9 cellular contexts compared by ENCODE assay signal in the genomic region with DNA sequence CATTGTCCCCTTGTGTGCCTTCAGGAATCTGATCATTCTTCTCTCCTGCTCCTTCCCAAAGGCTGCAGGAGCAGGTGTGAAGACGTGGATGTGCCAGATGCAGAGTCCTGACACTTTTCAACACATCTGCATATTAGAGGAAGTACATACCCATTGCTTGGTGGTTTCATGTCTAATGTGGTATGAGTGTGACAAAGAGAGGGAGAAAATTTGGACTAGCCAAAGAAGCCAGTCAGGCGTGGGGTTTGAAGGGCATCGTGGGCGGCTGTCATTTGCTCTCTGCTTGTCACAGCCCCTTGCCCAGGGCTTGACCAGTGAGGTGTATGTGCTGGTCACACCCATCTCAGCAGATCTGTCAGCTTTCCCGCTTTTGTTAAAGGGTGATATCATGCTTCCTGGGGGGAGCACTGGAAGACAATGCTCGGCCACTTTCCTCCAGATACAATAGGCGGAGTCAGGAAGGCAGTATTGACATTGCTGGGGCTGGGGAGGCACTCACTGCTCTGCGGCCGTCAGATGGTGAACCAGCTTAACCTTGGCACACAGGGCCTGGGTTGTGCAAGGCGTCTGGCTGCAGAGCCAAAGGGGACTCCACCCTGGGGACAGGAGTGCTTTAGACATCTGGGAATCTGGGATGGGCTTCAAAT. TPM values are rescaled to one million over a fixed set of nuclear protein-coding genes. Genes with fewer than 3 reads are reported as not detected.
DNase-seq lines count a peak whose midpoint lies in the region; TF ChIP-seq lines count a peak whose summit lies in the region.
"Had no signal": no experiment of that assay in that cellular context is flagged by ENCODE, and none has a peak within 500 bp of the region (broad histone marks: within the 10 kb centered on the region; RNA-seq: fewer than 3 reads in every experiment).

No MANE protein-coding gene starts in this region.

- peak overlapping the region in 1 of 2 donors; percentile 51 for H3K9ac ChIP-seq in colonic mucosa (ENCODE audit: low read depth in 2 of 2, low read length in 2 of 2)
- H3K9ac ChIP-seq in liver (ENCODE audit: low read depth in 1 of 2, low read length in 2 of 2) = no peak overlapping the region

- H3K36me3 ChIP-seq in colonic mucosa (no peaks in the 10 kb centered on the region), liver (ENCODE audit: control insufficient read depth in 4 of 4, insufficient read depth in 3 of 4, low read depth in 1 of 4, low read length in 3 of 4) (no peaks in the 10 kb centered on the region), uterus (no peaks in the 10 kb centered on the region), tibial nerve (no peaks in the 10 kb centered on the region)

- H3K27ac ChIP-seq in colonic mucosa (no peak overlapping the region), liver (ENCODE audit: low read depth in 1 of 2, low read length in 2 of 2) (peak overlapping the region in 1 of 2 donors; percentile 50), uterus (peak overlapping the region; percentile 43 to 46), tibial nerve (peak overlapping the region in 1 of 4 donors; percentile 56)

- DNase-seq in NCI-H345 (lab: John Stamatoyannopoulos, UW) (peak; percentile 65), NCI-H345 treated with DMSO at 0.1 percent for 48 hours (lab: John Stamatoyannopoulos, UW; ENCODE audit: unreplicated experiment) (no peak), colonic mucosa (peak; percentile 81), uterus (peak in 1 of 2 donors; percentile 70), NCI-H1930 (lab: John Stamatoyannopoulos, UW) (no peak), tibial nerve (ENCODE audit: low spot score in 2 of 2) (no peak), activated gamma-delta T cell treated with Interleukin-2 at 50 U/mL for 16 hours (no peak)
- DNase-seq: naive thymus-derived CD8-positive, alpha-beta T cell had no signal

- H3K4me1 ChIP-seq in colonic mucosa (no peaks in the 10 kb centered on the region), liver (ENCODE audit: control insufficient read depth in 4 of 4, insufficient read depth in 4 of 4, low read length in 3 of 4) (no peaks in the 10 kb centered on the region), uterus (no peaks in the 10 kb centered on the region), tibial nerve (no peaks in the 10 kb centered on the region)

- intact Hi-C loops in colonic mucosa (cut with DNase I) = no loop called here
- intact Hi-C loops in uterus (cut with DNase I; ENCODE audit: low total_unique reads) = no loop called here

- H3K27me3 ChIP-seq in colonic mucosa = no peaks in the 10 kb centered on the region
- peaks cover 0 to 4% (median 1%) of the 10 kb centered on the region in 4 donors for H3K27me3 ChIP-seq in liver (ENCODE audit: control insufficient read depth in 4 of 4, insufficient read depth in 4 of 4, low read length in 3 of 4)
- H3K27me3 ChIP-seq in uterus = no peaks in the 10 kb centered on the region
- H3K27me3 ChIP-seq in tibial nerve = no peaks in the 10 kb centered on the region

- no peak overlapping the region for H3K4me3 ChIP-seq in colonic mucosa
- H3K4me3 ChIP-seq in liver (ENCODE audit: low read depth in 1 of 3, low read length in 3 of 3) = no peak overlapping the region
- H3K4me3 ChIP-seq in uterus = no peak overlapping the region
- no peak overlapping the region for H3K4me3 ChIP-seq in tibial nerve

- H3K9me3 ChIP-seq in colonic mucosa (no peaks in the 10 kb centered on the region), liver (ENCODE audit: control insufficient read depth in 4 of 4, low read length in 3 of 4) (no peaks in the 10 kb centered on the region), uterus (no peaks in the 10 kb centered on the region), tibial nerve (no peaks in the 10 kb centered on the region)

- TF ChIP-seq EP300 in tibial nerve (IDR thresholded peaks at IDR 0.05) = peak in 1 of 2 donors; percentile 44

- WGBS in liver = 35% methylated on average over 10 of the region's 10 CpGs
- WGBS in tibial nerve, 2 donors = 55 to 67% methylated on average over 10 of the region's 10 CpGs

- TF ChIP-seq CTCF in colonic mucosa (IDR thresholded peaks at IDR 0.05) (no peak), liver (IDR thresholded peaks at IDR 0.05; ENCODE audit: low read depth, low read length, missing input control) (no peak), uterus (IDR thresholded peaks at IDR 0.05) (no peak), tibial nerve (IDR thresholded peaks at IDR 0.05) (no peak)

- TF ChIP-seq RAD21 in liver (IDR thresholded peaks at IDR 0.05) = no peak

- no peak for TF ChIP-seq POLR2A in uterus (IDR thresholded peaks at IDR 0.05)
- TF ChIP-seq POLR2A in tibial nerve (IDR thresholded peaks at IDR 0.05) = no peak

TF ChIP-seq in liver, 16 proteins besides CTCF, POLR2A, EP300 and RAD21:
- no peak for TF ChIP-seq TAF1 (conservative IDR thresholded peaks at IDR 0.05)
- TF ChIP-seq FOXA2 (IDR thresholded peaks at IDR 0.05) = no peak
- no peak for TF ChIP-seq HNF4G (IDR thresholded peaks at IDR 0.05)
- TF ChIP-seq NR2F2 (IDR thresholded peaks at IDR 0.05) = peak; percentile 52
TF ChIP-seq in liver: peak in this region for 1.

RNA-seq across cellular contexts. Expression of gene TEK, which starts 8.6 kb away (rescaled TPM):
- total RNA-seq in colonic mucosa = 1 to 10 TPM; 1.6 to 6.3 TPM
- total RNA-seq in liver = 10 to 100 TPM; 11.7 to 13.8 TPM
- 1 to 10 TPM; 2.9 to 5.2 TPM for polyA plus RNA-seq in liver
- 10 to 100 TPM; 13.5 to 61.3 (median 34.2) TPM for total RNA-seq in uterus
- 10 to 100 TPM in 3 of 4 donors, 1 to 10 TPM in 1; 9.8 to 20.0 (median 16.7) TPM for total RNA-seq in tibial nerve
- total RNA-seq: naive thymus-derived CD8-positive, alpha-beta T cell had no signal
- polyA plus RNA-seq: naive thymus-derived CD8-positive, alpha-beta T cell had no signal

Comparison
In these comparisons a context has a peak if more than half of its experiments do, and no peak if none do; other contexts are left out.
1. DNase-seq: peak in NCI-H345 (single experiment) and colonic mucosa (single experiment); none in NCI-H345 treated with DMSO at 0.1 percent for 48 hours (single experiment), NCI-H1930 (0 of 2), tibial nerve (0 of 2) and activated gamma-delta T cell treated with Interleukin-2 at 50 U/mL for 16 hours (single experiment).